In genomic region chr5:55343609-55344008, GRCh38 we compare ENCODE assay signal across 8 cellular contexts.
"Had no signal": no experiment of that assay in that cellular context is flagged by ENCODE, and none has a peak within 500 bp of the region (broad histone marks: within the 10 kb centered on the region; RNA-seq: fewer than 3 reads in every experiment).

No MANE protein-coding gene starts in this region.

- DNase-seq: foreskin keratinocyte had no signal

- H3K4me1 Mint-ChIP-seq: neural crest cell had no signal

- H3K9me3 Mint-ChIP-seq: activated naive CD8-positive, alpha-beta T cell treated with anti-CD3 and anti-CD28 coated beads for 36 hours; neural crest cell; type B pancreatic cell had no signal

- H3K4me3 ChIP-seq: pancreas, skin epidermis had no signal

- H3K27ac ChIP-seq: foreskin keratinocyte, pancreas, WERI-Rb-1 had no signal

- H3K9me3 ChIP-seq: esophagus muscularis mucosa, pancreas had no signal

- H3K27me3 ChIP-seq: esophagus muscularis mucosa, foreskin keratinocyte, pancreas had no signal

- H3K4me3 Mint-ChIP-seq: activated naive CD8-positive, alpha-beta T cell treated with anti-CD3 and anti-CD28 coated beads for 36 hours; neural crest cell; type B pancreatic cell had no signal

- H3K27me3 Mint-ChIP-seq: activated naive CD8-positive, alpha-beta T cell treated with anti-CD3 and anti-CD28 coated beads for 36 hours; type B pancreatic cell had no signal

- H3K4me1 ChIP-seq: foreskin keratinocyte had no signal
